In the genomic region with DNA sequence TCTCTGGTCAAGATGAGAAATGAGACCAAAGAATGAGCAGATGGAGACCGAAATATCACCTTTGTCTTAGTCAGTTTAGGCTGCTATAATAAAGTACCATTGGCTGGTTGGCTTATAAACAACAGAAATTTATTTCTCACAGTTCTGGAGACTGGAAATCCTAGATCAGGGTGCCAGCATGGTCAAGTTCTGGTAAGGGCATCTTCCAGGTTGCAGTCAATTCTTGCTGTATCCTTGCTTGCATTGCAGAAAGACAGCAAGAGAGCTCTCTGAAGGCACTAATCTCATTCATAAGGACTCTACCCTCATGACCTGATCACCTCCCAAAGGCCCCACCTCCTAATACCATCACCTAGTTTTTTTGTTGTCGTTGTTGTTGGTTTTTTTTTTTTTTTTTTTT, we compare ENCODE assay signal across 3 cellular contexts.
"Had no signal": no experiment of that assay in that cellular context is flagged by ENCODE, and none has a peak within 500 bp of the region (broad histone marks: within the 10 kb centered on the region; RNA-seq: fewer than 3 reads in every experiment).

No MANE protein-coding gene starts in this region.

- DNase-seq: GDM1, GF-D8 had no signal

- H3K4me3 ChIP-seq: GM12878 had no signal

- ATAC-seq: GM12878 had no signal
